In genomic region chr18:35387367-35387685, GRCh38 we compare ENCODE assay signal across 14 cellular contexts.
"Had no signal": no experiment of that assay in that cellular context is flagged by ENCODE, and none has a peak within 500 bp of the region (broad histone marks: within the 10 kb centered on the region; RNA-seq: fewer than 3 reads in every experiment).

No MANE protein-coding gene starts in this region.

- H3K27ac ChIP-seq: ascending aorta, epithelial cell of prostate, hepatocyte, parathyroid adenoma, thoracic aorta, upper lobe of left lung had no signal

- H3K36me3 ChIP-seq: ascending aorta, thoracic aorta, upper lobe of left lung had no signal

- H3K4me2 ChIP-seq: hepatocyte had no signal

- H3K27me3 ChIP-seq: ascending aorta, upper lobe of left lung had no signal

- H3K4me3 ChIP-seq: ascending aorta, hepatocyte, lung, thoracic aorta, upper lobe of left lung had no signal

- H3K4me1 ChIP-seq: ascending aorta, parathyroid adenoma had no signal

- DNase-seq: activated CD4-positive, alpha-beta memory T cell treated with anti-CD3 and anti-CD28 coated beads, Interleukin-2, amount 10 ng/mL, durations not matched to agents 7 days and 5 days; activated CD4-positive, alpha-beta T cell treated with anti-CD3 and anti-CD28 coated beads for 48 hours; activated CD4-positive, CD25-positive, alpha-beta regulatory T cell; endodermal cell; natural killer cell; stimulated activated CD4-positive, alpha-beta T cell treated with anti-CD3 and anti-CD28 coated beads, Interleukin-4, amount 100 ng/mL, for 4 hours; T-cell had no signal

- H3K9me3 ChIP-seq: ascending aorta, thoracic aorta, upper lobe of left lung had no signal

- H3K9ac ChIP-seq: parathyroid adenoma had no signal

- H2AFZ ChIP-seq: hepatocyte, parathyroid adenoma had no signal

- H3K79me2 ChIP-seq: hepatocyte, parathyroid adenoma had no signal
